8 cellular contexts compared by ENCODE assay signal in genomic region chr17:76725580-76726230, GRCh38. TPM values are rescaled to one million over a fixed set of nuclear protein-coding genes. Genes with fewer than 3 reads are reported as not detected.
DNase-seq lines count a peak whose midpoint lies in the region; ATAC-seq, FAIRE-seq and TF ChIP-seq lines count a peak whose summit lies in the region.

No MANE protein-coding gene starts in this region.

- FAIRE-seq in small intestine (lab: Jason Lieb, UNC): no peak

- TF ChIP-seq CTCF in C4-2B (conservative IDR thresholded peaks at IDR 0.05) (no peak), astrocyte of the cerebellum (IDR thresholded peaks at IDR 0.05; ENCODE audit: low read depth, low read length, missing control alignments) (no peak)

- ATAC-seq in GM19351 (IDR thresholded peaks at IDR 0.05; ENCODE audit: unreplicated experiment) (peak; percentile 39), HG03520 (IDR thresholded peaks at IDR 0.05; ENCODE audit: unreplicated experiment) (peak; percentile 6)

- 1 to 3% (median 3%) methylated on average over 38 of the region's 38 CpGs for WGBS in small intestine, 3 donors

- H3K4me3 ChIP-seq in astrocyte of the cerebellum (ENCODE audit: low read depth, low read length): peak overlapping the region; percentile 86
- peak overlapping the region; percentile 78 for H3K4me3 ChIP-seq in iPS-15b (ENCODE audit: low read depth, low read length)
- peak overlapping the region; percentile 89 to 90 for H3K4me3 ChIP-seq in small intestine (ENCODE audit: low read depth in 1 of 2, low read length in 2 of 2)

- H3K9me3 ChIP-seq in iPS-15b (ENCODE audit: control insufficient read depth, insufficient read depth, low read length) (no peaks in the 10 kb centered on the region), small intestine (ENCODE audit: control insufficient read depth, low read depth) (no peaks in the 10 kb centered on the region)

- peaks cover 24% of the 10 kb centered on the region for H3K36me3 ChIP-seq in iPS-15b (ENCODE audit: control insufficient read depth, insufficient read depth, low read length)
- peaks cover 10 to 19% of the 10 kb centered on the region in 2 donors for H3K36me3 ChIP-seq in small intestine (ENCODE audit: control insufficient read depth in 2 of 2, insufficient read depth in 2 of 2, low read length in 2 of 2)

- in situ Hi-C loops in astrocyte of the cerebellum (cut with HindIII; ENCODE audit: low sequenced_read_pairs): loop anchor here (25.0 kb wide), 1 partner anchor 163 kb away; a partner anchor contains a TSS

- H3K27ac ChIP-seq in C4-2B: peak overlapping the region; percentile 97
- peak overlapping the region; percentile 100 for H3K27ac ChIP-seq in small intestine (ENCODE audit: low read depth in 1 of 2, low read length in 1 of 2)

- DNase-seq in T-helper 22 cell (ENCODE audit: low read depth): peak; percentile 53
- no peak for DNase-seq in astrocyte of the cerebellum (ENCODE audit: low read depth)
- peak; percentile 84 for DNase-seq in small intestine
- no peak for DNase-seq in putamen (ENCODE audit: low spot score)

- H3K27me3 ChIP-seq in iPS-15b (ENCODE audit: control insufficient read depth, insufficient read depth, low read length): no peaks in the 10 kb centered on the region
- no peaks in the 10 kb centered on the region for H3K27me3 ChIP-seq in small intestine (ENCODE audit: control insufficient read depth in 2 of 2, insufficient read depth in 2 of 2, low read length in 2 of 2)

- peak overlapping the region; percentile 32 for H3K9ac ChIP-seq in iPS-15b (ENCODE audit: low read depth, low read length)

- H3K4me1 ChIP-seq in iPS-15b (ENCODE audit: control insufficient read depth, insufficient read depth, low read length) (peaks cover 4% of the 10 kb centered on the region), small intestine (ENCODE audit: control insufficient read depth in 2 of 2, insufficient read depth in 1 of 2, low read depth in 1 of 2, low read length in 1 of 2) (peaks cover 0 to 3% of the 10 kb centered on the region in 2 donors)

RNA-seq across cellular contexts. Expression of gene JMJD6, which starts 0.7 kb away (rescaled TPM):
- 10 to 100 TPM; 24.2 to 56.6 (median 51.1) TPM for polyA plus RNA-seq in small intestine

RNA-seq across cellular contexts. Expression of gene METTL23, which starts 0.9 kb away (rescaled TPM):
- 10 to 100 TPM; 28.8 to 37.8 (median 37.6) TPM for polyA plus RNA-seq in small intestine

RNA-seq across cellular contexts. Expression of gene SRSF2, which starts 11.4 kb away (rescaled TPM):
- polyA plus RNA-seq in small intestine: 100 to 1,000 TPM; 113 to 200 (median 114) TPM

RNA-seq across cellular contexts. Expression of gene MFSD11, which starts 12.2 kb away (rescaled TPM):
- 10 to 100 TPM in 2 of 3 donors, 1 to 10 TPM in 1; 8.3 to 20.0 (median 10.5) TPM for polyA plus RNA-seq in small intestine

RNA-seq across cellular contexts. Expression of gene MXRA7, which starts 14.9 kb away (rescaled TPM):
- 10 to 100 TPM in 2 of 3 donors, 1 to 10 TPM in 1; 3.1 to 40.1 (median 20.0) TPM for polyA plus RNA-seq in small intestine

Comparison
In these comparisons a context has a peak if more than half of its experiments do, and no peak if none do; other contexts are left out.
1. DNase-seq: peak in T-helper 22 cell (single experiment) and small intestine (single experiment); none in astrocyte of the cerebellum (single experiment) and putamen (single experiment).
2. Peak in every context shown above with its lines, with median percentiles within 50 percentile points of each other: H3K4me3 ChIP-seq.